ENCODE assay signal across 8 cellular contexts in genomic region chr11:59207988-59208432, GRCh38. TPM values are rescaled to one million over a fixed set of nuclear protein-coding genes. Genes with fewer than 3 reads are reported as not detected.
DNase-seq lines count a peak whose midpoint lies in the region; ATAC-seq, FAIRE-seq and TF ChIP-seq lines count a peak whose summit lies in the region.

No MANE protein-coding gene starts in this region.

- no peaks in the 10 kb centered on the region for H3K27me3 Mint-ChIP-seq in activated naive CD8-positive, alpha-beta T cell

- ATAC-seq in GM19351 (IDR thresholded peaks at IDR 0.05; ENCODE audit: unreplicated experiment) (peak; percentile 74), HG03342 (IDR thresholded peaks at IDR 0.05; ENCODE audit: unreplicated experiment) (peak; percentile 79), left ventricle myocardium superior (peak; percentile 61)

- H3K4me3 Mint-ChIP-seq in activated naive CD8-positive, alpha-beta T cell: peak overlapping the region; percentile 32

- H3K27ac Mint-ChIP-seq in activated naive CD8-positive, alpha-beta T cell: peak overlapping the region; percentile 64

- no peak for FAIRE-seq in D721Med (lab: Jason Lieb, UNC)

- H3K27me3 ChIP-seq in NT2/D1 (ENCODE audit: insufficient read depth, insufficient read length) (no peaks in the 10 kb centered on the region), skeletal muscle satellite cell (ENCODE audit: control insufficient read depth, insufficient read depth, low read length) (peaks cover 25% of the 10 kb centered on the region)

- H3K9ac ChIP-seq in NT2/D1 (ENCODE audit: insufficient read length, low read depth) (no peak overlapping the region), skeletal muscle satellite cell (ENCODE audit: low read depth, low read length) (no peak overlapping the region)

- intact Hi-C loops in left ventricle myocardium superior (cut with micrococcal nuclease): loop anchor here (5.0 kb wide), 1 partner anchor 36 kb away; the partner anchor contains the start of gene DTX4

- DNase-seq in D721Med (ENCODE audit: insufficient read length, low spot score) (no peak), NT2/D1 (ENCODE audit: low read depth, low spot score) (peak; percentile 27), left ventricle myocardium superior (no peak), activated gamma-delta T cell (lab: John Stamatoyannopoulos, UW) (no peak)

- H3K36me3 ChIP-seq in NT2/D1 (ENCODE audit: insufficient read depth, insufficient read length, low read length) (peaks cover 35% of the 10 kb centered on the region), skeletal muscle satellite cell (ENCODE audit: insufficient read depth, low read length) (no peaks in the 10 kb centered on the region)

- peaks cover 31% of the 10 kb centered on the region for H3K4me1 Mint-ChIP-seq in activated naive CD8-positive, alpha-beta T cell (ENCODE audit: low read depth)

- H3K4me1 ChIP-seq in NT2/D1 (ENCODE audit: insufficient read depth, insufficient read length): no peaks in the 10 kb centered on the region
- peaks cover 48% of the 10 kb centered on the region for H3K4me1 ChIP-seq in skeletal muscle satellite cell (ENCODE audit: control insufficient read depth, insufficient read depth, low read length)

- peaks cover 2% of the 10 kb centered on the region for H3K36me3 Mint-ChIP-seq in activated naive CD8-positive, alpha-beta T cell

- no peaks in the 10 kb centered on the region for H3K9me3 Mint-ChIP-seq in activated naive CD8-positive, alpha-beta T cell (ENCODE audit: low read depth)

- TF ChIP-seq CTCF in D721Med (IDR thresholded peaks at IDR 0.05; ENCODE audit: insufficient read depth, missing control alignments): peak; percentile 72

- H3K4me3 ChIP-seq in NT2/D1 (ENCODE audit: insufficient read length, low read depth): no peak overlapping the region
- H3K4me3 ChIP-seq in skeletal muscle satellite cell (ENCODE audit: low read length): no peak overlapping the region

- H3K4me2 ChIP-seq in skeletal muscle satellite cell (ENCODE audit: low read length): peak overlapping the region; percentile 62

- no peaks in the 10 kb centered on the region for H3K9me3 ChIP-seq in NT2/D1 (ENCODE audit: insufficient read depth, low read length)
- H3K9me3 ChIP-seq in skeletal muscle satellite cell (replicated peaks; ENCODE audit: low read length): no peaks in the 10 kb centered on the region

RNA-seq across cellular contexts. Expression of gene MPEG1, which starts 4.7 kb away (rescaled TPM):
- 13.6 TPM for total RNA-seq in left ventricle myocardium superior
- not detected in 2 replicates for total RNA-seq in skeletal muscle satellite cell (2012; rRNA removed)

RNA-seq across cellular contexts. Expression of gene DTX4, which starts 36.1 kb away (rescaled TPM):
- 2.6 TPM for total RNA-seq in left ventricle myocardium superior
- under 0.01 and 0.87 TPM in 2 replicates for total RNA-seq in skeletal muscle satellite cell (2012; rRNA removed)
